ENCODE assay signal across 20 cellular contexts in the genomic region with DNA sequence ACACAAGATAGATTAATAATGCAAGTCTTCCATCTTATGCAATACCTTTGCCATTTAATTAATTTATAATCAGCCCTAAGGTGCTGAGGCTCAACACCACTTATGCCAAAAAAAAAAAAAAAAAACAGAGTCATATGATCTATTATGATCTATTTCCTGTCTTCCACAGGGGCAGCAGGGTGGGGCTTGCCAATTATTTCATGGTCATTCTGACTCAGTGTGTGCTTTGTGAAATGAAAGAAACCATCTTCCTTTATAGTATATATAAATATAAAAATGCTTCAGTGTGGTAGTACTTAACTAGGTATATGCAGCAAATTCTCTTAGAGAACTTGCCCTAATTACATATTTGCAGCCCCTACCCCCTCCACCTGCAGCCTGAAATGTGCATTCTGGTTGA. TPM values are rescaled to one million over a fixed set of nuclear protein-coding genes. Genes with fewer than 3 reads are reported as not detected.
DNase-seq lines count a peak whose midpoint lies in the region; FAIRE-seq and TF ChIP-seq lines count a peak whose summit lies in the region.
"Had no signal": no experiment of that assay in that cellular context is flagged by ENCODE, and none has a peak within 500 bp of the region (broad histone marks: within the 10 kb centered on the region; RNA-seq: fewer than 3 reads in every experiment).

No MANE protein-coding gene starts in this region.

- TF ChIP-seq CTCF in bronchial epithelial cell (IDR thresholded peaks at IDR 0.05; ENCODE audit: insufficient read depth, low read length, severe bottlenecking) (no peak), endodermal cell (conservative IDR thresholded peaks at IDR 0.05) (no peak), transverse colon (IDR thresholded peaks at IDR 0.05) (no peak)

- H3K4me3 ChIP-seq in HUES64 (ENCODE audit: low read length) (no peak overlapping the region), bronchial epithelial cell (ENCODE audit: low read depth, low read length) (no peak overlapping the region), skeletal muscle satellite cell (ENCODE audit: low read length) (no peak overlapping the region), endodermal cell (ENCODE audit: low read length) (no peak overlapping the region), transverse colon (no peak overlapping the region)
- H3K4me3 ChIP-seq: K562 had no signal

- H3K9ac ChIP-seq in HUES64 (ENCODE audit: low read depth, low read length) (no peak overlapping the region), skeletal muscle satellite cell (ENCODE audit: low read depth, low read length) (no peak overlapping the region), endodermal cell (ENCODE audit: extremely low read depth, low read length, poor library complexity, severe bottlenecking) (no peak overlapping the region)

- H3K27me3 ChIP-seq in HUES64 (ENCODE audit: insufficient read depth, low read length) (no peaks in the 10 kb centered on the region), bronchial epithelial cell (ENCODE audit: control insufficient read depth, insufficient read depth, low read length) (no peaks in the 10 kb centered on the region), skeletal muscle satellite cell (ENCODE audit: control insufficient read depth, insufficient read depth, low read length) (no peaks in the 10 kb centered on the region), endodermal cell (ENCODE audit: control insufficient read depth, insufficient read depth, low read length, poor library complexity, severe bottlenecking) (no peaks in the 10 kb centered on the region), transverse colon (no peaks in the 10 kb centered on the region)

- H3K27ac Mint-ChIP-seq in endodermal cell, result no peak overlapping the region

- peaks cover 12% of the 10 kb centered on the region for H3K9me3 Mint-ChIP-seq in endodermal cell

- peaks cover 32% of the 10 kb centered on the region for H3K4me1 Mint-ChIP-seq in endodermal cell

- H3K4me1 ChIP-seq in HUES64 (ENCODE audit: insufficient read depth, low read length) (peaks cover 50% of the 10 kb centered on the region), skeletal muscle satellite cell (ENCODE audit: control insufficient read depth, insufficient read depth, low read length) (peaks cover 23% of the 10 kb centered on the region), endodermal cell (ENCODE audit: control insufficient read depth, insufficient read depth, low read length) (peaks cover 6% of the 10 kb centered on the region), transverse colon (peaks cover 0 to 21% (median 12%) of the 10 kb centered on the region in 4 donors)

- intact Hi-C loops in transverse colon (cut with DNase I; ENCODE audit: low total_unique reads), result no loop called here

- H3K27ac ChIP-seq in HUES64 (ENCODE audit: low read depth, low read length), result peak overlapping the region; percentile 86; the same call in 1 of the 2 replicates
- H3K27ac ChIP-seq in endodermal cell (ENCODE audit: low read depth, low read length), result no peak overlapping the region
- H3K27ac ChIP-seq in transverse colon, result no peak overlapping the region

- H3K9me3 ChIP-seq in HUES64 (ENCODE audit: insufficient read depth, low read depth, low read length) (peaks cover 10% of the 10 kb centered on the region), skeletal muscle satellite cell (replicated peaks; ENCODE audit: low read length) (no peaks in the 10 kb centered on the region), endodermal cell (ENCODE audit: control insufficient read depth, low read length) (peaks cover 18% of the 10 kb centered on the region), transverse colon (no peaks in the 10 kb centered on the region)

- H3K36me3 ChIP-seq in HUES64 (ENCODE audit: insufficient read depth, low read length) (no peaks in the 10 kb centered on the region), bronchial epithelial cell (ENCODE audit: control insufficient read depth, insufficient read depth, low read length) (no peaks in the 10 kb centered on the region), skeletal muscle satellite cell (ENCODE audit: insufficient read depth, low read length) (no peaks in the 10 kb centered on the region), endodermal cell (ENCODE audit: control insufficient read depth, insufficient read depth, low read length) (no peaks in the 10 kb centered on the region), transverse colon (no peaks in the 10 kb centered on the region)

- DNase-seq in EL (peak; percentile 25), bronchial epithelial cell (ENCODE audit: low read depth) (peak; percentile 85), amniotic stem cell (lab: John Stamatoyannopoulos, UW) (no peak), endodermal cell (no peak), transverse colon (no peak)
- DNase-seq: AML-193, COR-L47, MV-4-11, NCI-H1417, NCI-H187, NCI-H2107, NCI-H510A, NCI-H774, RPMI8226, T-helper 1 cell had no signal

- no peak for TF ChIP-seq POLR2A in transverse colon (IDR thresholded peaks at IDR 0.05)

- H3K36me3 Mint-ChIP-seq in endodermal cell (ENCODE audit: low read depth), result peaks cover 7% of the 10 kb centered on the region

- no peak for TF ChIP-seq EP300 in transverse colon (IDR thresholded peaks at IDR 0.05; ENCODE audit: low read depth)

- FAIRE-seq in bronchial epithelial cell (lab: Jason Lieb, UNC), result no peak
- FAIRE-seq: GM12891, K562 had no signal

- H3K4me3 Mint-ChIP-seq in endodermal cell, result no peak overlapping the region

- H3K4me2 ChIP-seq in skeletal muscle satellite cell (ENCODE audit: low read length), result peak overlapping the region; percentile 20

- in situ Hi-C loops in transverse colon (cut with MboI; ENCODE audit: low pct_ligation_motif_present in 1 of 4, low pct_unique_long_range_greater_than_20kb in 1 of 4, low sequenced_read_pairs in 3 of 4), result no loop called here

- no peaks in the 10 kb centered on the region for H3K27me3 Mint-ChIP-seq in endodermal cell (ENCODE audit: insufficient read depth)

RNA-seq across cellular contexts. Expression of a gene that starts 7.2 kb away (rescaled TPM):
- polyA plus RNA-seq in HUES64 (2013, experiment 1 of 2), result 0.95 TPM
- polyA plus RNA-seq in HUES64 (2013, experiment 2 of 2), result 1.8 TPM
- total RNA-seq in bronchial epithelial cell, result 0.13 and 0.26 TPM in 2 replicates
- 5.8 and 9.8 TPM in 2 replicates for total RNA-seq in skeletal muscle satellite cell (2012; rRNA removed)
- 10 to 100 TPM; 21.5 to 21.9 TPM for total RNA-seq in endodermal cell
- polyA plus RNA-seq in endodermal cell (2013, experiment 1 of 2), result 10.8 TPM
- polyA plus RNA-seq in endodermal cell (2013, experiment 2 of 2), result 8.2 TPM
- 1 to 10 TPM in 3 of 4 donors, not detected in 1; 2.4 to 4.5 (median 2.9) TPM for total RNA-seq in transverse colon
- total RNA-seq: OCI-LY7 had no signal

Comparison
In these comparisons a context has a peak if more than half of its experiments do, and no peak if none do; other contexts are left out.
1. DNase-seq: peak in EL (single experiment) and bronchial epithelial cell (single experiment); none in amniotic stem cell (single experiment), endodermal cell (single experiment) and transverse colon (single experiment).
2. RNA of a gene that starts 7.2 kb away (total RNA-seq): 21.5 to 21.9 TPM in endodermal cell; 2.4 to 4.5 TPM in transverse colon and 0.13 to 0.26 TPM in bronchial epithelial cell; every median in the first group is over 4 times any median in the second.